18 cellular contexts compared by ENCODE assay signal in genomic region chr12:52020126-52020525, GRCh38. TPM values are rescaled to one million over a fixed set of nuclear protein-coding genes. Genes with fewer than 3 reads are reported as not detected.
A peak's percentile ranks its signal among the peaks of the same experiment; 100 is the strongest.
DNase-seq lines count a peak whose midpoint lies in the region; ATAC-seq and TF ChIP-seq lines count a peak whose summit lies in the region.
"Had no signal": no experiment of that assay in that cellular context is flagged by ENCODE, and none has a peak within 500 bp of the region (broad histone marks: within the 10 kb centered on the region; RNA-seq: fewer than 3 reads in every experiment).

No MANE protein-coding gene starts in this region.

- no peaks in the 10 kb centered on the region for H3K9me3 ChIP-seq in CD4-positive, CD25-positive, alpha-beta regulatory T cell (ENCODE audit: control insufficient read depth in 2 of 2, low read length in 2 of 2)
- H3K9me3 ChIP-seq: breast epithelium, esophagus muscularis mucosa had no signal

- no peaks in the 10 kb centered on the region for H3K36me3 ChIP-seq in CD4-positive, CD25-positive, alpha-beta regulatory T cell (ENCODE audit: control insufficient read depth, insufficient read depth, low read length)
- H3K36me3 ChIP-seq: breast epithelium had no signal

- peak overlapping the region in 2 of 3 donors; percentile 53 to 65 for H3K27ac Mint-ChIP-seq in CD4-positive, CD25-positive, alpha-beta regulatory T cell
- no peak overlapping the region for H3K27ac Mint-ChIP-seq in nephron
- H3K27ac Mint-ChIP-seq: activated CD4-positive, alpha-beta T cell treated with anti-CD3 and anti-CD28 coated beads, Interleukin-2, amount 10 ng/mL, durations not matched to agents 7 days and 5 days had no signal

- no peaks in the 10 kb centered on the region for H3K36me3 Mint-ChIP-seq in CD4-positive, CD25-positive, alpha-beta regulatory T cell
- H3K36me3 Mint-ChIP-seq in nephron (ENCODE audit: low read depth), result peaks cover 5% of the 10 kb centered on the region
- H3K36me3 Mint-ChIP-seq: activated naive CD4-positive, alpha-beta T cell treated with anti-CD3 and anti-CD28 coated beads, Interleukin-2, amount 50 U/mL, for 24 hours had no signal

- TF ChIP-seq CTCF in nephron (IDR thresholded peaks at IDR 0.05; ENCODE audit: unreplicated experiment in 3 of 3), result no peak

- H3K4me1 ChIP-seq in CD4-positive, CD25-positive, alpha-beta regulatory T cell (ENCODE audit: control insufficient read depth, insufficient read depth, low read length, poor library complexity, severe bottlenecking), result peaks cover 26% of the 10 kb centered on the region
- H3K4me1 ChIP-seq: breast epithelium had no signal

- no peak for ATAC-seq in CD4-positive, CD25-positive, alpha-beta regulatory T cell (ENCODE audit: low read depth in 2 of 2)
- ATAC-seq in GM19455 (IDR thresholded peaks at IDR 0.05; ENCODE audit: unreplicated experiment), result no peak

- no peaks in the 10 kb centered on the region for H3K9me3 Mint-ChIP-seq in CD4-positive, CD25-positive, alpha-beta regulatory T cell
- no peaks in the 10 kb centered on the region for H3K9me3 Mint-ChIP-seq in nephron
- H3K9me3 Mint-ChIP-seq: activated CD4-positive, alpha-beta T cell treated with anti-CD3 and anti-CD28 coated beads, Interleukin-2, amount 10 ng/mL, durations not matched to agents 7 days and 5 days; activated naive CD4-positive, alpha-beta T cell treated with anti-CD3 and anti-CD28 coated beads, Interleukin-2, amount 50 U/mL, for 24 hours had no signal

- H3K4me3 Mint-ChIP-seq in CD4-positive, CD25-positive, alpha-beta regulatory T cell, result peak overlapping the region in 1 of 4 donors; percentile 31
- peak overlapping the region in 2 of 3 experiments; percentile 34 to 41 for H3K4me3 Mint-ChIP-seq in nephron
- H3K4me3 Mint-ChIP-seq: activated CD4-positive, alpha-beta T cell treated with anti-CD3 and anti-CD28 coated beads, Interleukin-2, amount 10 ng/mL, durations not matched to agents 7 days and 5 days; activated naive CD4-positive, alpha-beta T cell treated with anti-CD3 and anti-CD28 coated beads, Interleukin-2, amount 50 U/mL, for 24 hours had no signal

- peaks cover 10% of the 10 kb centered on the region for H3K27me3 Mint-ChIP-seq in CD4-positive, CD25-positive, alpha-beta regulatory T cell
- H3K27me3 Mint-ChIP-seq in nephron (ENCODE audit: low read depth), result peaks cover 15% of the 10 kb centered on the region
- H3K27me3 Mint-ChIP-seq: activated CD4-positive, alpha-beta T cell treated with anti-CD3 and anti-CD28 coated beads, Interleukin-2, amount 10 ng/mL, durations not matched to agents 7 days and 5 days; activated naive CD4-positive, alpha-beta T cell treated with anti-CD3 and anti-CD28 coated beads, Interleukin-2, amount 50 U/mL, for 24 hours had no signal

- peaks cover under 1 to 34% (median 15%) of the 10 kb centered on the region in 4 donors for H3K4me1 Mint-ChIP-seq in CD4-positive, CD25-positive, alpha-beta regulatory T cell
- peaks cover 23% of the 10 kb centered on the region for H3K4me1 Mint-ChIP-seq in nephron

- no peak overlapping the region for H3K27ac ChIP-seq in CD4-positive, CD25-positive, alpha-beta regulatory T cell (ENCODE audit: insufficient read depth, low read length, poor library complexity, severe bottlenecking)
- peak overlapping the region; percentile 35 for H3K27ac ChIP-seq in angular gyrus (ENCODE audit: low read depth, low read length)
- H3K27ac ChIP-seq: breast epithelium, esophagus muscularis mucosa, PC-9 had no signal

- no peak for DNase-seq in CD4-positive, CD25-positive, alpha-beta regulatory T cell
- DNase-seq in Jurkat, Clone E6-1 (ENCODE audit: low read depth, low spot score), result no peak
- DNase-seq in NCI-H446 (lab: John Stamatoyannopoulos, UW) (no peak), SKM-1 (lab: John Stamatoyannopoulos, UW; ENCODE audit: unreplicated experiment) (no peak), NCI-H510A (lab: John Stamatoyannopoulos, UW) (no peak)
- DNase-seq: NCI-H2029 had no signal

- no peaks in the 10 kb centered on the region for H3K27me3 ChIP-seq in CD4-positive, CD25-positive, alpha-beta regulatory T cell (ENCODE audit: control insufficient read depth, insufficient read depth, low read length)
- H3K27me3 ChIP-seq: breast epithelium, esophagus muscularis mucosa had no signal

- H3K4me3 ChIP-seq in CD4-positive, CD25-positive, alpha-beta regulatory T cell (ENCODE audit: low read depth, low read length), result no peak overlapping the region
- H3K4me3 ChIP-seq in Jurkat, Clone E6-1 (ENCODE audit: low read length), result peak overlapping the region; percentile 43
- H3K4me3 ChIP-seq: breast epithelium, esophagus muscularis mucosa, PC-9 had no signal

RNA-seq across cellular contexts. Expression of gene TAMALIN, which starts 13.4 kb away (rescaled TPM):
- 253 TPM for total RNA-seq in CD4-positive, CD25-positive, alpha-beta regulatory T cell
- 1 to 10 TPM in 2 of 4 donors, under 1 TPM in 2; 0.37 to 4.3 (median 0.91) TPM for polyA plus RNA-seq in CD4-positive, CD25-positive, alpha-beta regulatory T cell
- polyA plus RNA-seq in Jurkat, Clone E6-1 (2012; ENCODE audit: insufficient read depth, insufficient read length), result 18.4 TPM
- total RNA-seq: PC-9 had no signal

RNA-seq across cellular contexts. Expression of gene NR4A1, which starts 31.1 kb away (rescaled TPM):
- total RNA-seq in CD4-positive, CD25-positive, alpha-beta regulatory T cell, result 143 TPM
- polyA plus RNA-seq in CD4-positive, CD25-positive, alpha-beta regulatory T cell, result under 1 TPM; 0.22 to 0.54 (median 0.47) TPM
- 16.1 TPM for polyA plus RNA-seq in Jurkat, Clone E6-1 (2012; ENCODE audit: insufficient read depth, insufficient read length)

RNA-seq across cellular contexts. Expression of gene ATG101, which starts 49.7 kb away (rescaled TPM):
- total RNA-seq in CD4-positive, CD25-positive, alpha-beta regulatory T cell, result 33.5 TPM
- polyA plus RNA-seq in CD4-positive, CD25-positive, alpha-beta regulatory T cell, result 10 to 100 TPM; 30.1 to 38.2 (median 34.8) TPM
- 46.5 TPM for polyA plus RNA-seq in Jurkat, Clone E6-1 (2012; ENCODE audit: insufficient read depth, insufficient read length)

RNA-seq across cellular contexts. Expression of gene SMIM41, which starts 59.4 kb away (rescaled TPM):
- 0.54 TPM for total RNA-seq in CD4-positive, CD25-positive, alpha-beta regulatory T cell
- not detected for polyA plus RNA-seq in CD4-positive, CD25-positive, alpha-beta regulatory T cell
- polyA plus RNA-seq in Jurkat, Clone E6-1 (2012; ENCODE audit: insufficient read depth, insufficient read length), result not detected
- total RNA-seq: activated CD4-positive, alpha-beta T cell treated with anti-CD3 and anti-CD28 coated beads, Interleukin-2, amount 10 ng/mL, durations not matched to agents 7 days and 5 days; lung microvascular endothelial cell; PC-9; SK-MEL-5; subcutaneous adipose tissue had no signal
- polyA plus RNA-seq: neural cell had no signal

Comparison
In these comparisons a context has a peak if more than half of its experiments do, and no peak if none do; other contexts are left out.
1. H3K27ac Mint-ChIP-seq: peak in CD4-positive, CD25-positive, alpha-beta regulatory T cell (2 of 3); none in nephron (0 of 3).